19 cellular contexts compared by ENCODE assay signal in the genomic region with DNA sequence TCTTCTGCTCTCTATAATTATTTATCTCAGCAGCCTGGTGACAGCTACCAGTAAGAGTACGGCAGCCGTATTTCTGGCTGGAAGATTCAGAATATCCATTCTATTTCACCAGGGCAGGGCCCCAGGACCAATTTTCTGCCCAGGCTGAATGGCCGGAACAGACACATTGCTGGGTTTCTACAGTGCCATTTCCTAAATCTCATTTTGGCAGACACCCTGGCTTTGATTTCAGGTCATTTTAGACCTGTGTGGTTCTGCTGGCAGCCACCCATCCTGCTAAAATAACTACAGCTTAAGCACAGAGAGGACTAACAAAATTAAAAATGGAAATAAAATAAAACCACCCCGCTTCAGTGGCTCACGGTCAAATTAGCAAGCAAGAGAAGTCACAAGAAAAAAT.
"Had no signal": no experiment of that assay in that cellular context is flagged by ENCODE, and none has a peak within 500 bp of the region (broad histone marks: within the 10 kb centered on the region; RNA-seq: fewer than 3 reads in every experiment).

No MANE protein-coding gene starts in this region.

- ATAC-seq: esophagus mucosa, natural killer cell, T-helper 17 cell had no signal

- DNase-seq: activated CD4-positive, alpha-beta memory T cell treated with anti-CD3 and anti-CD28 coated beads for 36 hours; activated CD4-positive, alpha-beta T cell treated with anti-CD3 and anti-CD28 coated beads for 48 hours; activated CD4-positive, CD25-positive, alpha-beta regulatory T cell; activated naive CD8-positive, alpha-beta T cell treated with anti-CD3 and anti-CD28 coated beads for 36 hours; effector memory CD4-positive, alpha-beta T cell; foreskin melanocyte; immature natural killer cell; kidney glomerular epithelial cell; left ventricle myocardium inferior; midbrain; natural killer cell; stimulated activated CD4-positive, alpha-beta T cell treated with anti-CD3 and anti-CD28 coated beads, Interleukin-1b, Interleukin-23, amount 100 ng/mL, for 48 hours; SW 1271; T-helper 17 cell had no signal

- H3K27ac ChIP-seq: hepatocyte, left ventricle myocardium inferior, tibial nerve had no signal

- H3K27me3 ChIP-seq: hepatocyte, tibial nerve had no signal

- H3K4me3 ChIP-seq: hepatocyte, left ventricle myocardium inferior, tibial nerve had no signal

- H3K36me3 Mint-ChIP-seq: activated naive CD8-positive, alpha-beta T cell treated with anti-CD3 and anti-CD28 coated beads for 36 hours; natural killer cell had no signal

- H3K9me3 ChIP-seq: left ventricle myocardium inferior, tibial nerve had no signal

- H3K27ac Mint-ChIP-seq: activated CD4-positive, alpha-beta memory T cell treated with anti-CD3 and anti-CD28 coated beads for 36 hours; activated naive CD8-positive, alpha-beta T cell treated with anti-CD3 and anti-CD28 coated beads for 36 hours; activated T-helper 1 cell treated with anti-CD3 and anti-CD28 coated beads, Interleukin-12 subunit alpha, Interleukin-12 subunit beta, Interleukin-2, Interleukin-4 antibody, amounts not matched to agents 30 ng/mL and 10 ng/mL and 1 ng/mL, durations not matched to agents 14 hours and 24 hours and 36 hours; immature natural killer cell; natural killer cell; stimulated activated naive CD8-positive, alpha-beta T cell treated with anti-CD3 and anti-CD28 coated beads, Interleukin-15, Interleukin-2, amounts not matched to agents 100 ng/mL and 50 ng/mL, for 24 hours; T-helper 17 cell had no signal

- H3K27me3 Mint-ChIP-seq: activated CD4-positive, alpha-beta memory T cell treated with anti-CD3 and anti-CD28 coated beads for 36 hours; activated naive CD8-positive, alpha-beta T cell treated with anti-CD3 and anti-CD28 coated beads for 36 hours; stimulated activated naive CD8-positive, alpha-beta T cell treated with anti-CD3 and anti-CD28 coated beads, Interleukin-15, Interleukin-2, amounts not matched to agents 100 ng/mL and 50 ng/mL, for 24 hours; T-helper 17 cell had no signal

- H3K9me3 Mint-ChIP-seq: activated CD4-positive, alpha-beta memory T cell treated with anti-CD3 and anti-CD28 coated beads for 36 hours; activated naive CD8-positive, alpha-beta T cell treated with anti-CD3 and anti-CD28 coated beads for 36 hours; activated T-helper 1 cell treated with anti-CD3 and anti-CD28 coated beads, Interleukin-12 subunit alpha, Interleukin-12 subunit beta, Interleukin-2, Interleukin-4 antibody, amounts not matched to agents 30 ng/mL and 10 ng/mL and 1 ng/mL, durations not matched to agents 14 hours and 24 hours and 36 hours; immature natural killer cell; natural killer cell; stimulated activated naive CD8-positive, alpha-beta T cell treated with anti-CD3 and anti-CD28 coated beads, Interleukin-15, Interleukin-2, amounts not matched to agents 100 ng/mL and 50 ng/mL, for 24 hours had no signal

- H3K4me3 Mint-ChIP-seq: activated CD4-positive, alpha-beta memory T cell treated with anti-CD3 and anti-CD28 coated beads for 36 hours; activated naive CD8-positive, alpha-beta T cell treated with anti-CD3 and anti-CD28 coated beads for 36 hours; activated T-helper 1 cell treated with anti-CD3 and anti-CD28 coated beads, Interleukin-12 subunit alpha, Interleukin-12 subunit beta, Interleukin-2, Interleukin-4 antibody, amounts not matched to agents 30 ng/mL and 10 ng/mL and 1 ng/mL, durations not matched to agents 14 hours and 24 hours and 36 hours; immature natural killer cell; natural killer cell; stimulated activated naive CD8-positive, alpha-beta T cell treated with anti-CD3 and anti-CD28 coated beads, Interleukin-15, Interleukin-2, amounts not matched to agents 100 ng/mL and 50 ng/mL, for 24 hours; T-helper 17 cell had no signal

- H3K4me1 Mint-ChIP-seq: activated naive CD8-positive, alpha-beta T cell treated with anti-CD3 and anti-CD28 coated beads for 36 hours; immature natural killer cell; natural killer cell had no signal
